ENCODE assay signal across 26 cellular contexts in the genomic region with DNA sequence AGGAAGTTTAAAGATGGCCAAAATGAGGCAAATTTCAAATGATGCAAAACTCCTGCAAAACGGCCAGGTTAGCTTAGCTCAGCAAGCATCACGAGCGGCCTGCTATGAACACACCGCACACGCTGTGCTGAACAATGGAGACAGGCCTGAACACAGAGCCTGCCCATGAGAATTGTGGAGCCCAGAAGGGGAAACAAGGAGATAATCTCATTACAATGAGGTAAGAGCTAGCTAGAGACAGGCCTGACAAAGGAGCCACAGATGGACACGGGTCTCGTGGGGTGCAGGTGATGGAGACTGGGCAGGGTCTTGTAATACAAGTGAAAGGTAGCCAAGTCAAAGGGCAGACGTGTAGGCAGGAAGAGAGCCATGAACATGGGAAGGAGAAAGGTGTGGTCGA. TPM values are rescaled to one million over a fixed set of nuclear protein-coding genes. Genes with fewer than 3 reads are reported as not detected.
A peak's percentile ranks its signal among the peaks of the same experiment; 100 is the strongest.
DNase-seq lines count a peak whose midpoint lies in the region; ATAC-seq and TF ChIP-seq lines count a peak whose summit lies in the region.
"Had no signal": no experiment of that assay in that cellular context is flagged by ENCODE, and none has a peak within 500 bp of the region (broad histone marks: within the 10 kb centered on the region; RNA-seq: fewer than 3 reads in every experiment).

No MANE protein-coding gene starts in this region.

- H3K79me1 ChIP-seq in H9 (ENCODE audit: insufficient read depth, low read depth, low read length, poor library complexity, severe bottlenecking), result peaks cover 7% of the 10 kb centered on the region
- H3K79me1 ChIP-seq in neuronal stem cell (ENCODE audit: low read depth, low read length), result peaks cover 2% of the 10 kb centered on the region

- H3K36me3 Mint-ChIP-seq in activated CD8-positive, alpha-beta memory T cell treated with anti-CD3 and anti-CD28 coated beads, Interleukin-2, amount 10 ng/mL, durations not matched to agents 7 days and 5 days, result peaks cover 3% of the 10 kb centered on the region
- H3K36me3 Mint-ChIP-seq in H9 (ENCODE audit: insufficient read depth in 1 of 3, low read depth in 3 of 3) (peaks cover 0 to 4% (median 2%) of the 10 kb centered on the region in 3 experiments; a peak in 2 of 7 replicates), brain (peaks cover 32% of the 10 kb centered on the region)

- H3K4me2 ChIP-seq in H9 (ENCODE audit: insufficient read depth, insufficient read length, low read length) (no peak overlapping the region), neuronal stem cell (ENCODE audit: insufficient read depth, low read length, poor library complexity, severe bottlenecking) (no peak overlapping the region)
- H3K4me2 ChIP-seq: A549 had no signal

- H3K27me3 ChIP-seq in H9 (ENCODE audit: insufficient read depth, low read length), result no peaks in the 10 kb centered on the region
- H3K27me3 ChIP-seq in neuronal stem cell (ENCODE audit: control insufficient read depth in 3 of 3, insufficient read depth in 3 of 3, low read depth in 1 of 3, low read length in 3 of 3), result no peaks in the 10 kb centered on the region
- H3K27me3 ChIP-seq: breast epithelium, gastroesophageal sphincter, stomach had no signal

- H3K27me3 Mint-ChIP-seq in activated CD8-positive, alpha-beta memory T cell treated with anti-CD3 and anti-CD28 coated beads, Interleukin-2, amount 10 ng/mL, durations not matched to agents 7 days and 5 days, result no peaks in the 10 kb centered on the region
- H3K27me3 Mint-ChIP-seq in H9 (ENCODE audit: low read depth) (no peaks in the 10 kb centered on the region), brain (no peaks in the 10 kb centered on the region)
- H3K27me3 Mint-ChIP-seq: CD4-positive, alpha-beta T cell had no signal

- no peak overlapping the region for H3T11ph ChIP-seq in H9 (ENCODE audit: low read length)

- no peak for ATAC-seq in activated CD8-positive, alpha-beta memory T cell treated with anti-CD3 and anti-CD28 coated beads, Interleukin-2, amount 10 ng/mL, durations not matched to agents 7 days and 5 days
- ATAC-seq in GM18517 (IDR thresholded peaks at IDR 0.05; ENCODE audit: unreplicated experiment), result no peak
- ATAC-seq: A549, gastroesophageal sphincter, sciatic nerve had no signal

- H2BK120ac ChIP-seq in H9 (ENCODE audit: low read depth, low read length, poor library complexity, severe bottlenecking) (no peak overlapping the region), neuronal stem cell (ENCODE audit: low read depth, low read length) (no peak overlapping the region)

- peaks cover 9% of the 10 kb centered on the region; the same call in 1 of the 2 replicates for H3K79me2 ChIP-seq in H9 (ENCODE audit: insufficient read depth, low read length)

- H2AFZ ChIP-seq in H9 (ENCODE audit: low read length), result no peak overlapping the region
- no peak overlapping the region for H2AFZ ChIP-seq in neuronal stem cell (ENCODE audit: low read length)

- H4K5ac ChIP-seq in H9 (ENCODE audit: insufficient read length, low read depth, low read length), result no peak overlapping the region

- no peak overlapping the region for H2BK15ac ChIP-seq in H9 (ENCODE audit: low read depth, low read length)
- H2BK15ac ChIP-seq in neuronal stem cell (ENCODE audit: low read length), result no peak overlapping the region

- no peak overlapping the region for H3K4me3 Mint-ChIP-seq in activated CD8-positive, alpha-beta memory T cell treated with anti-CD3 and anti-CD28 coated beads, Interleukin-2, amount 10 ng/mL, durations not matched to agents 7 days and 5 days
- no peak overlapping the region for H3K4me3 Mint-ChIP-seq in H9
- peak overlapping the region in 1 of 5 experiments; percentile 5 for H3K4me3 Mint-ChIP-seq in brain
- H3K4me3 Mint-ChIP-seq: CD4-positive, alpha-beta T cell had no signal

- no peak overlapping the region for H3K27ac Mint-ChIP-seq in activated CD8-positive, alpha-beta memory T cell treated with anti-CD3 and anti-CD28 coated beads, Interleukin-2, amount 10 ng/mL, durations not matched to agents 7 days and 5 days
- H3K27ac Mint-ChIP-seq in H9 (peak overlapping the region in 1 of 3 experiments; percentile 49; a peak in 3 of 7 replicates), brain (peak overlapping the region in 4 of 5 experiments; percentile 74 to 90 (median 85))
- H3K27ac Mint-ChIP-seq: CD4-positive, alpha-beta T cell had no signal

- H3K23ac ChIP-seq in H9 (ENCODE audit: insufficient read length, low read depth, low read length), result no peak overlapping the region
- no peak overlapping the region for H3K23ac ChIP-seq in neuronal stem cell (ENCODE audit: low read depth, low read length, poor library complexity)

- H3K9me3 Mint-ChIP-seq in activated CD8-positive, alpha-beta memory T cell treated with anti-CD3 and anti-CD28 coated beads, Interleukin-2, amount 10 ng/mL, durations not matched to agents 7 days and 5 days (ENCODE audit: low read depth), result no peaks in the 10 kb centered on the region
- no peaks in the 10 kb centered on the region for H3K9me3 Mint-ChIP-seq in H9
- no peaks in the 10 kb centered on the region for H3K9me3 Mint-ChIP-seq in brain
- H3K9me3 Mint-ChIP-seq: CD4-positive, alpha-beta T cell had no signal

- no peak overlapping the region for H3K56ac ChIP-seq in H9 (ENCODE audit: insufficient read length, low read depth, low read length)

- H4K20me1 ChIP-seq in H9 (ENCODE audit: control insufficient read depth, insufficient read depth, insufficient read length), result no peaks in the 10 kb centered on the region

- H3K4me1 ChIP-seq in H9 (ENCODE audit: insufficient read depth, low read length) (no peaks in the 10 kb centered on the region), neuronal stem cell (ENCODE audit: control insufficient read depth in 2 of 2, insufficient read depth in 1 of 2, low read depth in 1 of 2, low read length in 2 of 2) (peaks cover 2 to 19% of the 10 kb centered on the region in 2 donors)
- H3K4me1 ChIP-seq: breast epithelium had no signal

- H3K18ac ChIP-seq in H9 (ENCODE audit: insufficient read length, low read depth, low read length) (no peak overlapping the region), neuronal stem cell (ENCODE audit: low read length) (peak overlapping the region; percentile 25)

- CTCF ChIA-PET in activated CD8-positive, alpha-beta memory T cell treated with anti-CD3 and anti-CD28 coated beads, Interleukin-2, amount 10 ng/mL, durations not matched to agents 7 days and 5 days (lab: Charles Lee), result no interaction called here

- H3K14ac ChIP-seq in H9 (ENCODE audit: insufficient read depth, low read length) (no peak overlapping the region; the same call in 1 of the 2 replicates), neuronal stem cell (ENCODE audit: low read length) (no peak overlapping the region)

- TF ChIP-seq CTCF in H9 (conservative IDR thresholded peaks at IDR 0.05) (no peak), brain (conservative IDR thresholded peaks at IDR 0.05) (no peak)

- H4K8ac ChIP-seq in H9 (replicated peaks; ENCODE audit: insufficient read length, low read depth, low read length) (peak overlapping the region; percentile 81), neuronal stem cell (ENCODE audit: low read depth, low read length) (no peak overlapping the region)

- H3K23me2 ChIP-seq in H9 (ENCODE audit: insufficient read length, low read depth, low read length, poor library complexity, severe bottlenecking), result no peaks in the 10 kb centered on the region

- H2AK5ac ChIP-seq in H9 (ENCODE audit: insufficient read length, low read length), result no peak overlapping the region
- no peak overlapping the region for H2AK5ac ChIP-seq in neuronal stem cell (ENCODE audit: low read depth, low read length)

- H4K91ac ChIP-seq in H9 (ENCODE audit: insufficient read length, low read depth, low read length) (no peak overlapping the region), neuronal stem cell (ENCODE audit: low read depth, low read length, poor library complexity) (no peak overlapping the region)

- WGBS in H9 (ENCODE audit: extremely low coverage, insufficient read length, low lambda C conversion rate), result no CpG with 5 or more reads among the region's 9 CpGs
- WGBS in neuronal stem cell (ENCODE audit: extremely low coverage in 2 of 2, insufficient read length in 2 of 2, insufficient replicate concordance in 1 of 2), 2 donors, result no CpG with 5 or more reads among the region's 9 CpGs

- DNase-seq in activated CD8-positive, alpha-beta memory T cell treated with anti-CD3 and anti-CD28 coated beads, Interleukin-2, amount 10 ng/mL, durations not matched to agents 7 days and 5 days, result peak; percentile 22
- no peak for DNase-seq in activated CD8-positive, alpha-beta memory T cell treated with anti-CD3 and anti-CD28 coated beads, Interleukin-2, amount 50 U/mL, for 48 hours
- DNase-seq in H9, result no peak
- peak; percentile 36 for DNase-seq in neuronal stem cell (ENCODE audit: low spot score)
- no peak for DNase-seq in NCI-H1105 treated with DMSO at 0.1 percent for 48 hours (lab: John Stamatoyannopoulos, UW)
- no peak for DNase-seq in NCI-H2029 (lab: John Stamatoyannopoulos, UW)
- DNase-seq: activated CD4-positive, alpha-beta T cell treated with anti-CD3 and anti-CD28 coated beads for 48 hours; activated CD8-positive, alpha-beta memory T cell treated with anti-CD3 and anti-CD28 coated beads for 24 hours; activated naive CD4-positive, alpha-beta T cell; activated T-cell treated with anti-CD3 and anti-CD28 coated beads, Interleukin-2, amount 50 U/mL, for 48 hours; CD4-positive, alpha-beta T cell; effector CD4-positive, alpha-beta T cell; hypothalamus; NCI-H1092; NCI-H187 treated with DMSO at 0.1 percent for 48 hours; NCI-H69; SIG-M5; stimulated activated CD8-positive, alpha-beta memory T cell treated with anti-CD3 and anti-CD28 coated beads, Interleukin-4, amount 100 ng/mL, for 48 hours; stomach; T-helper 9 cell had no signal

- no peak overlapping the region for H2BK20ac ChIP-seq in H9 (ENCODE audit: low read depth, low read length, poor library complexity, severe bottlenecking)

- H3K9ac ChIP-seq in H9 (ENCODE audit: extremely low read depth, insufficient read length, low read length) (no peak overlapping the region), neuronal stem cell (ENCODE audit: low read depth, low read length, poor library complexity) (no peak overlapping the region)

- H3K27ac ChIP-seq in H9 (ENCODE audit: insufficient read length, low read depth, low read length), result no peak overlapping the region
- H3K27ac ChIP-seq in neuronal stem cell (replicated peaks; ENCODE audit: low read length), result peak overlapping the region; percentile 14
- H3K27ac ChIP-seq: A549, breast epithelium, gastroesophageal sphincter, stomach had no signal

- no peaks in the 10 kb centered on the region for H3K4me1 Mint-ChIP-seq in activated CD8-positive, alpha-beta memory T cell treated with anti-CD3 and anti-CD28 coated beads, Interleukin-2, amount 10 ng/mL, durations not matched to agents 7 days and 5 days
- peaks cover 9 to 21% of the 10 kb centered on the region in 2 experiments; a peak in 3 of 4 replicates for H3K4me1 Mint-ChIP-seq in H9
- peaks cover 75% of the 10 kb centered on the region for H3K4me1 Mint-ChIP-seq in brain

- H3K9me3 ChIP-seq in H9 (ENCODE audit: control insufficient read depth, low read depth, low read length) (no peaks in the 10 kb centered on the region), neuronal stem cell (replicated peaks in 1 of 2; ENCODE audit: control insufficient read depth in 2 of 2, insufficient read depth in 1 of 2, low read depth in 1 of 2, low read length in 2 of 2) (no peaks in the 10 kb centered on the region)
- H3K9me3 ChIP-seq: A549, breast epithelium, gastroesophageal sphincter, stomach had no signal

- H3K4me3 ChIP-seq in neuronal stem cell (ENCODE audit: low read length in 2 of 2), result no peak overlapping the region
- H3K4me3 ChIP-seq: A549, breast epithelium, gastroesophageal sphincter, stomach had no signal

- H2BK12ac ChIP-seq in H9 (ENCODE audit: insufficient read length, low read depth, low read length) (no peak overlapping the region), neuronal stem cell (ENCODE audit: low read length) (no peak overlapping the region)

- H2BK5ac ChIP-seq in H9 (ENCODE audit: insufficient read length, low read length), result no peak overlapping the region
- no peak overlapping the region for H2BK5ac ChIP-seq in neuronal stem cell (ENCODE audit: low read length)

- H3K4ac ChIP-seq in H9 (ENCODE audit: low read depth, low read length), result no peak overlapping the region
- no peak overlapping the region for H3K4ac ChIP-seq in neuronal stem cell (ENCODE audit: low read length)

- H3K36me3 ChIP-seq in neuronal stem cell (replicated peaks in 1 of 2; ENCODE audit: control insufficient read depth in 2 of 2, insufficient read depth in 2 of 2, low read length in 2 of 2), result peaks cover 3 to 41% of the 10 kb centered on the region in 2 donors
- H3K36me3 ChIP-seq: breast epithelium had no signal

RNA-seq across cellular contexts. Expression of a gene that starts 50.2 kb away (rescaled TPM):
- 100 to 1,000 TPM; 124 to 142 TPM for total RNA-seq in activated CD8-positive, alpha-beta memory T cell treated with anti-CD3 and anti-CD28 coated beads, Interleukin-2, amount 10 ng/mL, durations not matched to agents 7 days and 5 days
- 209 and 216 TPM in 2 replicates for total RNA-seq in H9 (2021)
- polyA plus RNA-seq in brain (ENCODE audit: insufficient read depth, low read depth, low replicate concordance), result 525 TPM
- polyA plus RNA-seq in neuronal stem cell (2013, experiment 1 of 2), result 189 TPM
- 189 TPM for polyA plus RNA-seq in neuronal stem cell (2013, experiment 2 of 2)

Comparison
In these comparisons a context has a peak if more than half of its experiments do, and no peak if none do; other contexts are left out.
1. DNase-seq: peak in activated CD8-positive, alpha-beta memory T cell treated with anti-CD3 and anti-CD28 coated beads, Interleukin-2, amount 10 ng/mL, durations not matched to agents 7 days and 5 days (single experiment) and neuronal stem cell (single experiment); none in activated CD8-positive, alpha-beta memory T cell treated with anti-CD3 and anti-CD28 coated beads, Interleukin-2, amount 50 U/mL, for 48 hours (single experiment), H9 (single experiment), NCI-H1105 treated with DMSO at 0.1 percent for 48 hours (single experiment) and NCI-H2029 (single experiment).